Comparison of ENCODE assay signal across 22 cellular contexts in genomic region chr2:126887506-126887905, GRCh38. TPM values are rescaled to one million over a fixed set of nuclear protein-coding genes. Genes with fewer than 3 reads are reported as not detected.
"Had no signal": no experiment of that assay in that cellular context is flagged by ENCODE, and none has a peak within 500 bp of the region (broad histone marks: within the 10 kb centered on the region; RNA-seq: fewer than 3 reads in every experiment).

No MANE protein-coding gene starts in this region.

- DNase-seq: dermis blood vessel endothelial cell; foreskin melanocyte; left colon; mesendoderm; naive thymus-derived CD4-positive, alpha-beta T cell; nephron progenitor cell; sigmoid colon; stimulated activated CD4-positive, alpha-beta T cell treated with anti-CD3 and anti-CD28 coated beads, Interleukin-2, amount 100 ng/mL, for 24 hours; stimulated activated CD4-positive, alpha-beta T cell treated with anti-CD3 and anti-CD28 coated beads, Interleukin-4, amount 100 ng/mL, for 4 hours; stimulated activated naive CD4-positive, alpha-beta T cell treated with Interleukin-2 at 50 U/mL for 16 hours had no signal

- H3K36me3 ChIP-seq: sigmoid colon, thyroid gland, vagina had no signal

- H3K4me3 ChIP-seq: hepatocyte, sigmoid colon, thyroid gland, vagina had no signal

- H3K4me3 Mint-ChIP-seq: nephron progenitor cell, type B pancreatic cell had no signal

- H3K27me3 ChIP-seq: hepatocyte, sigmoid colon, thyroid gland, vagina had no signal

- H3K27ac Mint-ChIP-seq: nephron progenitor cell had no signal

- H3K9me3 ChIP-seq: sigmoid colon, thyroid gland, vagina had no signal

- H3K27ac ChIP-seq: hepatocyte, sigmoid colon, skin epidermis, thyroid gland, vagina had no signal

- ATAC-seq: left colon; naive thymus-derived CD4-positive, alpha-beta T cell had no signal

- H3K9me3 Mint-ChIP-seq: nephron progenitor cell, type B pancreatic cell had no signal

- H3K36me3 Mint-ChIP-seq: naive thymus-derived CD4-positive, alpha-beta T cell; type B pancreatic cell had no signal

RNA-seq across cellular contexts. Expression of gene TEX51, which starts 11.2 kb away (rescaled TPM):
- total RNA-seq: dermis blood vessel endothelial cell; hepatocyte; kidney; left colon; liver; lung microvascular endothelial cell; mononuclear cell; naive thymus-derived CD4-positive, alpha-beta T cell; omental fat pad; pulmonary artery endothelial cell; sigmoid colon; thyroid gland; vagina had no signal
- polyA plus RNA-seq: esophagus; hepatocyte; liver; naive thymus-derived CD4-positive, alpha-beta T cell had no signal
